1 cellular context compared by ENCODE assay signal in the genomic region with DNA sequence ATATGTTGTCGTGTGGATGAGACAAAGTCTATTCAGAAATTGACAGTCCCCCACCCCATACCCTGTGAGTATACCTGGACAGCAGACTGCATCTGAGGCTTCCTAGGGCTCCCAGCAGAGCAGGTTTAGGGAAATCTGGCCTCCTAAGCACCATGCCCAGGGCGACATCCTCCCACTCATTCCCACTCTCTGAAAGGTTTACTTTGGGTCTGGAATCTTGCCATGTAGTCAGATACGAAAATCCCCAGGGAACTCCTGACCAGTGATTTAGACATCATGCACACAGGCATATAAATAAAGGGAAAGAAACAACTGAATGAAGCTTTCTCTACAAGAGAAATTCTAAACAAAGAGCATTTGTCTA.
A peak's percentile ranks its signal among the peaks of the same experiment; 100 is the strongest.
TF ChIP-seq lines count a peak whose summit lies in the region.

No MANE protein-coding gene starts in this region.

TF ChIP-seq in HEK293, 187 proteins besides CTCF, POLR2A, EP300 and RAD21 (continued from another document and continues in another):
- TF ChIP-seq, protein P1, sequence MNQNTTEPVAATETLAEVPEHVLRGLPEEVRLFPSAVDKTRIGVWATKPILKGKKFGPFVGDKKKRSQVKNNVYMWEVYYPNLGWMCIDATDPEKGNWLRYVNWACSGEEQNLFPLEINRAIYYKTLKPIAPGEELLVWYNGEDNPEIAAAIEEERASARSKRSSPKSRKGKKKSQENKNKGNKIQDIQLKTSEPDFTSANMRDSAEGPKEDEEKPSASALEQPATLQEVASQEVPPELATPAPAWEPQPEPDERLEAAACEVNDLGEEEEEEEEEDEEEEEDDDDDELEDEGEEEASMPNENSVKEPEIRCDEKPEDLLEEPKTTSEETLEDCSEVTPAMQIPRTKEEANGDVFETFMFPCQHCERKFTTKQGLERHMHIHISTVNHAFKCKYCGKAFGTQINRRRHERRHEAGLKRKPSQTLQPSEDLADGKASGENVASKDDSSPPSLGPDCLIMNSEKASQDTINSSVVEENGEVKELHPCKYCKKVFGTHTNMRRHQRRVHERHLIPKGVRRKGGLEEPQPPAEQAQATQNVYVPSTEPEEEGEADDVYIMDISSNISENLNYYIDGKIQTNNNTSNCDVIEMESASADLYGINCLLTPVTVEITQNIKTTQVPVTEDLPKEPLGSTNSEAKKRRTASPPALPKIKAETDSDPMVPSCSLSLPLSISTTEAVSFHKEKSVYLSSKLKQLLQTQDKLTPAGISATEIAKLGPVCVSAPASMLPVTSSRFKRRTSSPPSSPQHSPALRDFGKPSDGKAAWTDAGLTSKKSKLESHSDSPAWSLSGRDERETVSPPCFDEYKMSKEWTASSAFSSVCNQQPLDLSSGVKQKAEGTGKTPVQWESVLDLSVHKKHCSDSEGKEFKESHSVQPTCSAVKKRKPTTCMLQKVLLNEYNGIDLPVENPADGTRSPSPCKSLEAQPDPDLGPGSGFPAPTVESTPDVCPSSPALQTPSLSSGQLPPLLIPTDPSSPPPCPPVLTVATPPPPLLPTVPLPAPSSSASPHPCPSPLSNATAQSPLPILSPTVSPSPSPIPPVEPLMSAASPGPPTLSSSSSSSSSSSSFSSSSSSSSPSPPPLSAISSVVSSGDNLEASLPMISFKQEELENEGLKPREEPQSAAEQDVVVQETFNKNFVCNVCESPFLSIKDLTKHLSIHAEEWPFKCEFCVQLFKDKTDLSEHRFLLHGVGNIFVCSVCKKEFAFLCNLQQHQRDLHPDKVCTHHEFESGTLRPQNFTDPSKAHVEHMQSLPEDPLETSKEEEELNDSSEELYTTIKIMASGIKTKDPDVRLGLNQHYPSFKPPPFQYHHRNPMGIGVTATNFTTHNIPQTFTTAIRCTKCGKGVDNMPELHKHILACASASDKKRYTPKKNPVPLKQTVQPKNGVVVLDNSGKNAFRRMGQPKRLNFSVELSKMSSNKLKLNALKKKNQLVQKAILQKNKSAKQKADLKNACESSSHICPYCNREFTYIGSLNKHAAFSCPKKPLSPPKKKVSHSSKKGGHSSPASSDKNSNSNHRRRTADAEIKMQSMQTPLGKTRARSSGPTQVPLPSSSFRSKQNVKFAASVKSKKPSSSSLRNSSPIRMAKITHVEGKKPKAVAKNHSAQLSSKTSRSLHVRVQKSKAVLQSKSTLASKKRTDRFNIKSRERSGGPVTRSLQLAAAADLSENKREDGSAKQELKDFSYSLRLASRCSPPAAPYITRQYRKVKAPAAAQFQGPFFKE (tag by site-specific recombination; IDR thresholded peaks at IDR 0.05; ENCODE audit: borderline replicate concordance), result no peak
- TF ChIP-seq ZNF510 (tag by site-specific recombination; IDR thresholded peaks at IDR 0.05; ENCODE audit: insufficient replicate concordance), result no peak
- no peak for TF ChIP-seq ZNF324 (tag by site-specific recombination; IDR thresholded peaks at IDR 0.05)
- TF ChIP-seq ZBTB48 (tag by site-specific recombination; IDR thresholded peaks at IDR 0.05), result peak; percentile 65; the same call in 1 of the 2 replicates
- no peak for TF ChIP-seq ZNF10 (tag by site-specific recombination; IDR thresholded peaks at IDR 0.05)
- TF ChIP-seq KLF1 (tag by site-specific recombination; IDR thresholded peaks at IDR 0.05), result no peak
- no peak for TF ChIP-seq ZNF114 (tag by site-specific recombination; IDR thresholded peaks at IDR 0.05)
- peak; percentile 57; the same call in 1 of the 2 replicates for TF ChIP-seq EGR2 (tag by site-specific recombination; IDR thresholded peaks at IDR 0.05; ENCODE audit: low read depth)
- TF ChIP-seq, protein P2, sequence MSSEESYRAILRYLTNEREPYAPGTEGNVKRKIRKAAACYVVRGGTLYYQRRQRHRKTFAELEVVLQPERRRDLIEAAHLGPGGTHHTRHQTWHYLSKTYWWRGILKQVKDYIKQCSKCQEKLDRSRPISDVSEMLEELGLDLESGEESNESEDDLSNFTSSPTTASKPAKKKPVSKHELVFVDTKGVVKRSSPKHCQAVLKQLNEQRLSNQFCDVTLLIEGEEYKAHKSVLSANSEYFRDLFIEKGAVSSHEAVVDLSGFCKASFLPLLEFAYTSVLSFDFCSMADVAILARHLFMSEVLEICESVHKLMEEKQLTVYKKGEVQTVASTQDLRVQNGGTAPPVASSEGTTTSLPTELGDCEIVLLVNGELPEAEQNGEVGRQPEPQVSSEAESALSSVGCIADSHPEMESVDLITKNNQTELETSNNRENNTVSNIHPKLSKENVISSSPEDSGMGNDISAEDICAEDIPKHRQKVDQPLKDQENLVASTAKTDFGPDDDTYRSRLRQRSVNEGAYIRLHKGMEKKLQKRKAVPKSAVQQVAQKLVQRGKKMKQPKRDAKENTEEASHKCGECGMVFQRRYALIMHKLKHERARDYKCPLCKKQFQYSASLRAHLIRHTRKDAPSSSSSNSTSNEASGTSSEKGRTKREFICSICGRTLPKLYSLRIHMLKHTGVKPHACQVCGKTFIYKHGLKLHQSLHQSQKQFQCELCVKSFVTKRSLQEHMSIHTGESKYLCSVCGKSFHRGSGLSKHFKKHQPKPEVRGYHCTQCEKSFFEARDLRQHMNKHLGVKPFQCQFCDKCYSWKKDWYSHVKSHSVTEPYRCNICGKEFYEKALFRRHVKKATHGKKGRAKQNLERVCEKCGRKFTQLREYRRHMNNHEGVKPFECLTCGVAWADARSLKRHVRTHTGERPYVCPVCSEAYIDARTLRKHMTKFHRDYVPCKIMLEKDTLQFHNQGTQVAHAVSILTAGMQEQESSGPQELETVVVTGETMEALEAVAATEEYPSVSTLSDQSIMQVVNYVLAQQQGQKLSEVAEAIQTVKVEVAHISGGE (tag by site-specific recombination; conservative IDR thresholded peaks at IDR 0.05; ENCODE audit: low read depth), result no peak
- no peak for TF ChIP-seq SETDB1 (IDR thresholded peaks at IDR 0.05; ENCODE audit: insufficient read length, low read length)
- TF ChIP-seq, protein P3, sequence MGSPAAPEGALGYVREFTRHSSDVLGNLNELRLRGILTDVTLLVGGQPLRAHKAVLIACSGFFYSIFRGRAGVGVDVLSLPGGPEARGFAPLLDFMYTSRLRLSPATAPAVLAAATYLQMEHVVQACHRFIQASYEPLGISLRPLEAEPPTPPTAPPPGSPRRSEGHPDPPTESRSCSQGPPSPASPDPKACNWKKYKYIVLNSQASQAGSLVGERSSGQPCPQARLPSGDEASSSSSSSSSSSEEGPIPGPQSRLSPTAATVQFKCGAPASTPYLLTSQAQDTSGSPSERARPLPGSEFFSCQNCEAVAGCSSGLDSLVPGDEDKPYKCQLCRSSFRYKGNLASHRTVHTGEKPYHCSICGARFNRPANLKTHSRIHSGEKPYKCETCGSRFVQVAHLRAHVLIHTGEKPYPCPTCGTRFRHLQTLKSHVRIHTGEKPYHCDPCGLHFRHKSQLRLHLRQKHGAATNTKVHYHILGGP (tag by site-specific recombination; IDR thresholded peaks at IDR 0.05), result no peak
- no peak for TF ChIP-seq ZBTB1 (tag by site-specific recombination; IDR thresholded peaks at IDR 0.05)
- TF ChIP-seq GLIS1 (tag by site-specific recombination; IDR thresholded peaks at IDR 0.05), result no peak
- no peak for TF ChIP-seq ZNF561 (tag by site-specific recombination; IDR thresholded peaks at IDR 0.05; ENCODE audit: borderline replicate concordance)
- TF ChIP-seq, protein P4, sequence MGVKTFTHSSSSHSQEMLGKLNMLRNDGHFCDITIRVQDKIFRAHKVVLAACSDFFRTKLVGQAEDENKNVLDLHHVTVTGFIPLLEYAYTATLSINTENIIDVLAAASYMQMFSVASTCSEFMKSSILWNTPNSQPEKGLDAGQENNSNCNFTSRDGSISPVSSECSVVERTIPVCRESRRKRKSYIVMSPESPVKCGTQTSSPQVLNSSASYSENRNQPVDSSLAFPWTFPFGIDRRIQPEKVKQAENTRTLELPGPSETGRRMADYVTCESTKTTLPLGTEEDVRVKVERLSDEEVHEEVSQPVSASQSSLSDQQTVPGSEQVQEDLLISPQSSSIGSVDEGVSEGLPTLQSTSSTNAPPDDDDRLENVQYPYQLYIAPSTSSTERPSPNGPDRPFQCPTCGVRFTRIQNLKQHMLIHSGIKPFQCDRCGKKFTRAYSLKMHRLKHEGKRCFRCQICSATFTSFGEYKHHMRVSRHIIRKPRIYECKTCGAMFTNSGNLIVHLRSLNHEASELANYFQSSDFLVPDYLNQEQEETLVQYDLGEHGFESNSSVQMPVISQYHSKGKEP (tag by site-specific recombination; IDR thresholded peaks at IDR 0.05), result no peak
- no peak for TF ChIP-seq ZNF658 (tag by site-specific recombination; IDR thresholded peaks at IDR 0.05)
- no peak for TF ChIP-seq ZNF175 (tag by site-specific recombination; IDR thresholded peaks at IDR 0.05)
- no peak for TF ChIP-seq ZNF624 (tag by site-specific recombination; IDR thresholded peaks at IDR 0.05)
- no peak for TF ChIP-seq ZNF354C (tag by site-specific recombination; IDR thresholded peaks at IDR 0.05; ENCODE audit: borderline replicate concordance, low read depth)
- TF ChIP-seq ZNF670 (tag by site-specific recombination; IDR thresholded peaks at IDR 0.05; ENCODE audit: low read depth), result no peak
- peak; percentile 43; the same call in 1 of the 2 replicates for TF ChIP-seq ZFHX2 (tag by site-specific recombination; conservative IDR thresholded peaks at IDR 0.05)
- no peak for TF ChIP-seq ZNF426 (tag by site-specific recombination; IDR thresholded peaks at IDR 0.05)
- no peak for TF ChIP-seq ZSCAN30 (tag by site-specific recombination; IDR thresholded peaks at IDR 0.05)
- TF ChIP-seq ZSCAN16 (tag by site-specific recombination; IDR thresholded peaks at IDR 0.05), result no peak
- TF ChIP-seq ZNF433 (tag by site-specific recombination; IDR thresholded peaks at IDR 0.05; ENCODE audit: low read depth), result no peak
- TF ChIP-seq YY1 (tag by site-specific recombination; IDR thresholded peaks at IDR 0.05), result no peak
- TF ChIP-seq, protein P5, sequence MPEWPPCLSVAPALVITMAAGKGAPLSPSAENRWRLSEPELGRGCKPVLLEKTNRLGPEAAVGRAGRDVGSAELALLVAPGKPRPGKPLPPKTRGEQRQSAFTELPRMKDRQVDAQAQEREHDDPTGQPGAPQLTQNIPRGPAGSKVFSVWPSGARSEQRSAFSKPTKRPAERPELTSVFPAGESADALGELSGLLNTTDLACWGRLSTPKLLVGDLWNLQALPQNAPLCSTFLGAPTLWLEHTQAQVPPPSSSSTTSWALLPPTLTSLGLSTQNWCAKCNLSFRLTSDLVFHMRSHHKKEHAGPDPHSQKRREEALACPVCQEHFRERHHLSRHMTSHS (tag by site-specific recombination; IDR thresholded peaks at IDR 0.05), result no peak
- TF ChIP-seq ZNF112 (tag by site-specific recombination; IDR thresholded peaks at IDR 0.05), result no peak
- no peak for TF ChIP-seq ZIC2 (tag by site-specific recombination; IDR thresholded peaks at IDR 0.05)
- no peak for TF ChIP-seq ZNF133 (tag by site-specific recombination; IDR thresholded peaks at IDR 0.05)
- TF ChIP-seq ZNF768 (tag by site-specific recombination; IDR thresholded peaks at IDR 0.05), result no peak
- TF ChIP-seq, protein P6, sequence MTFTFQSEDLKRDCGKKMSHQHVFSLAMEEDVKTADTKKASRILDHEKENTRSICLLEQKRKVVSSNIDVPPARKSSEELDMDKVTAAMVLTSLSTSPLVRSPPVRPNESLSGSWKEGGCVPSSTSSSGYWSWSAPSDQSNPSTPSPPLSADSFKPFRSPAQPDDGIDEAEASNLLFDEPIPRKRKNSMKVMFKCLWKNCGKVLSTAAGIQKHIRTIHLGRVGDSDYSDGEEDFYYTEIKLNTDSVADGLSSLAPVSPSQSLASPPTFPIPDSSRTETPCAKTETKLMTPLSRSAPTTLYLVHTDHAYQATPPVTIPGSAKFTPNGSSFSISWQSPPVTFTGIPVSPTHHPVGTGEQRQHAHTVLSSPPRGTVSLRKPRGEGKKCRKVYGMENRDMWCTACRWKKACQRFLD (tag by site-specific recombination; IDR thresholded peaks at IDR 0.05), result no peak
- no peak for TF ChIP-seq OVOL3 (tag by site-specific recombination; IDR thresholded peaks at IDR 0.05)
- TF ChIP-seq, protein P7, sequence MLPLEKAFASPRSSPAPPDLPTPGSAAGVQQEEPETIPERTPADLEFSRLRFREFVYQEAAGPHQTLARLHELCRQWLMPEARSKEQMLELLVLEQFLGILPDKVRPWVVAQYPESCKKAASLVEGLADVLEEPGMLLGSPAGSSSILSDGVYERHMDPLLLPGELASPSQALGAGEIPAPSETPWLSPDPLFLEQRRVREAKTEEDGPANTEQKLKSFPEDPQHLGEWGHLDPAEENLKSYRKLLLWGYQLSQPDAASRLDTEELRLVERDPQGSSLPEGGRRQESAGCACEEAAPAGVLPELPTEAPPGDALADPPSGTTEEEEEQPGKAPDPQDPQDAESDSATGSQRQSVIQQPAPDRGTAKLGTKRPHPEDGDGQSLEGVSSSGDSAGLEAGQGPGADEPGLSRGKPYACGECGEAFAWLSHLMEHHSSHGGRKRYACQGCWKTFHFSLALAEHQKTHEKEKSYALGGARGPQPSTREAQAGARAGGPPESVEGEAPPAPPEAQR (tag by site-specific recombination; IDR thresholded peaks at IDR 0.05), result no peak
- TF ChIP-seq ZNF48 (tag by site-specific recombination; IDR thresholded peaks at IDR 0.05), result no peak
- no peak for TF ChIP-seq HOXD13 (CRISPR knock-in tag; IDR thresholded peaks at IDR 0.05; ENCODE audit: borderline replicate concordance)
- no peak for TF ChIP-seq ZSCAN23 (tag by site-specific recombination; IDR thresholded peaks at IDR 0.05)
- TF ChIP-seq, protein P8, sequence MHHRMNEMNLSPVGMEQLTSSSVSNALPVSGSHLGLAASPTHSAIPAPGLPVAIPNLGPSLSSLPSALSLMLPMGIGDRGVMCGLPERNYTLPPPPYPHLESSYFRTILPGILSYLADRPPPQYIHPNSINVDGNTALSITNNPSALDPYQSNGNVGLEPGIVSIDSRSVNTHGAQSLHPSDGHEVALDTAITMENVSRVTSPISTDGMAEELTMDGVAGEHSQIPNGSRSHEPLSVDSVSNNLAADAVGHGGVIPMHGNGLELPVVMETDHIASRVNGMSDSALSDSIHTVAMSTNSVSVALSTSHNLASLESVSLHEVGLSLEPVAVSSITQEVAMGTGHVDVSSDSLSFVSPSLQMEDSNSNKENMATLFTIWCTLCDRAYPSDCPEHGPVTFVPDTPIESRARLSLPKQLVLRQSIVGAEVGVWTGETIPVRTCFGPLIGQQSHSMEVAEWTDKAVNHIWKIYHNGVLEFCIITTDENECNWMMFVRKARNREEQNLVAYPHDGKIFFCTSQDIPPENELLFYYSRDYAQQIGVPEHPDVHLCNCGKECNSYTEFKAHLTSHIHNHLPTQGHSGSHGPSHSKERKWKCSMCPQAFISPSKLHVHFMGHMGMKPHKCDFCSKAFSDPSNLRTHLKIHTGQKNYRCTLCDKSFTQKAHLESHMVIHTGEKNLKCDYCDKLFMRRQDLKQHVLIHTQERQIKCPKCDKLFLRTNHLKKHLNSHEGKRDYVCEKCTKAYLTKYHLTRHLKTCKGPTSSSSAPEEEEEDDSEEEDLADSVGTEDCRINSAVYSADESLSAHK (tag by site-specific recombination; IDR thresholded peaks at IDR 0.05), result no peak
- TF ChIP-seq, protein P9, sequence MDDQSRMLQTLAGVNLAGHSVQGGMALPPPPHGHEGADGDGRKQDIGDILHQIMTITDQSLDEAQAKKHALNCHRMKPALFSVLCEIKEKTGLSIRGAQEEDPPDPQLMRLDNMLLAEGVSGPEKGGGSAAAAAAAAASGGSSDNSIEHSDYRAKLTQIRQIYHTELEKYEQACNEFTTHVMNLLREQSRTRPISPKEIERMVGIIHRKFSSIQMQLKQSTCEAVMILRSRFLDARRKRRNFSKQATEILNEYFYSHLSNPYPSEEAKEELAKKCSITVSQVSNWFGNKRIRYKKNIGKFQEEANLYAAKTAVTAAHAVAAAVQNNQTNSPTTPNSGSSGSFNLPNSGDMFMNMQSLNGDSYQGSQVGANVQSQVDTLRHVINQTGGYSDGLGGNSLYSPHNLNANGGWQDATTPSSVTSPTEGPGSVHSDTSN (CRISPR knock-in tag; IDR thresholded peaks at IDR 0.05), result no peak
- TF ChIP-seq BCL11A (tag by site-specific recombination; IDR thresholded peaks at IDR 0.05; ENCODE audit: low read depth), result no peak
